ENCODE assay signal across 9 cellular contexts in genomic region chr9:36142510-36143161, GRCh38. TPM values are rescaled to one million over a fixed set of nuclear protein-coding genes. Genes with fewer than 3 reads are reported as not detected.
A peak's percentile ranks its signal among the peaks of the same experiment; 100 is the strongest.
DNase-seq lines count a peak whose midpoint lies in the region; ATAC-seq and TF ChIP-seq lines count a peak whose summit lies in the region.
"Had no signal": no experiment of that assay in that cellular context is flagged by ENCODE, and none has a peak within 500 bp of the region (broad histone marks: within the 10 kb centered on the region; RNA-seq: fewer than 3 reads in every experiment).

No MANE protein-coding gene starts in this region.

- H3K9ac ChIP-seq in mesenchymal stem cell (ENCODE audit: low read length), result peak overlapping the region; percentile 76

- peak overlapping the region; percentile 80 to 85 for H3K4me3 Mint-ChIP-seq in activated T-cell treated with anti-CD3 and anti-CD28 coated beads, Interleukin-2, amount 50 U/mL, for 72 hours

- peaks cover 8 to 10% of the 10 kb centered on the region in 2 donors for H3K9me3 Mint-ChIP-seq in activated T-cell treated with anti-CD3 and anti-CD28 coated beads, Interleukin-2, amount 50 U/mL, for 72 hours

- H3K36me3 Mint-ChIP-seq in activated T-cell treated with anti-CD3 and anti-CD28 coated beads, Interleukin-2, amount 50 U/mL, for 72 hours (ENCODE audit: insufficient read depth in 2 of 2), result peaks cover 18 to 24% of the 10 kb centered on the region in 2 donors

- no peak overlapping the region for H3K4me3 ChIP-seq in body of pancreas
- H3K4me3 ChIP-seq in mesenchymal stem cell (ENCODE audit: insufficient read depth in 1 of 2, low read depth in 1 of 2, low read length in 2 of 2), result peak overlapping the region in 1 of 2 experiments; percentile 65
- peak overlapping the region in 2 of 4 donors; percentile 31 to 32 for H3K4me3 ChIP-seq in upper lobe of left lung
- no peak overlapping the region for H3K4me3 ChIP-seq in lower leg skin (ENCODE audit: low read depth, poor library complexity, severe bottlenecking)

- peak overlapping the region in 1 of 2 experiments; percentile 45 for H2BK12ac ChIP-seq in mesenchymal stem cell (ENCODE audit: low read length in 2 of 2)

- peak overlapping the region; percentile 81 for H3K27ac Mint-ChIP-seq in activated T-cell treated with anti-CD3 and anti-CD28 coated beads, Interleukin-2, amount 50 U/mL, for 72 hours

- ATAC-seq in activated T-cell treated with anti-CD3 and anti-CD28 coated beads, Interleukin-2, amount 50 U/mL, for 72 hours (replicated peaks in 1 of 2), result no peak
- ATAC-seq in body of pancreas (peak; percentile 32), upper lobe of left lung (ENCODE audit: low FRiP score in 2 of 2) (peak; percentile 7 to 54)

- peak overlapping the region; percentile 23 for H2AK5ac ChIP-seq in mesenchymal stem cell (ENCODE audit: low read length, severe bottlenecking)

- H3K9me3 ChIP-seq in body of pancreas, result peaks cover 0 to 7% (median 0%) of the 10 kb centered on the region in 3 donors
- H3K9me3 ChIP-seq in mesenchymal stem cell (ENCODE audit: control insufficient read depth, low read length), result peaks cover 6% of the 10 kb centered on the region
- H3K9me3 ChIP-seq in upper lobe of left lung, result peaks cover 0 to 3% (median 0%) of the 10 kb centered on the region in 4 donors

- H3K36me3 ChIP-seq in body of pancreas (replicated peaks in 1 of 2; ENCODE audit: insufficient read depth in 1 of 2, low read depth in 2 of 2), result no peaks in the 10 kb centered on the region
- peaks cover 17 to 31% of the 10 kb centered on the region in 2 experiments for H3K36me3 ChIP-seq in mesenchymal stem cell (ENCODE audit: control insufficient read depth in 1 of 2, insufficient read depth in 2 of 2, low read depth in 1 of 2, low read length in 2 of 2)
- no peaks in the 10 kb centered on the region for H3K36me3 ChIP-seq in upper lobe of left lung

- H3K4me1 ChIP-seq in body of pancreas, result no peaks in the 10 kb centered on the region
- peaks cover 19% of the 10 kb centered on the region for H3K4me1 ChIP-seq in mesenchymal stem cell (ENCODE audit: control insufficient read depth, insufficient read depth, low read depth, low read length)
- H3K4me1 ChIP-seq in upper lobe of left lung, result peaks cover 52 to 75% (median 63%) of the 10 kb centered on the region in 4 donors

- 51 to 65% methylated on average over 12 of the region's 12 CpGs for WGBS in body of pancreas, 2 donors
- 78% methylated on average over 10 of the region's 12 CpGs for WGBS in mesenchymal stem cell
- 33 to 42% methylated on average over 11 to 12 of the region's 12 CpGs for WGBS in upper lobe of left lung, 2 donors
- 54 to 60% methylated on average over 12 of the region's 12 CpGs for WGBS in lower leg skin, 2 donors

- H2BK120ac ChIP-seq in mesenchymal stem cell (ENCODE audit: low read depth, low read length), result no peak overlapping the region

- no peak for TF ChIP-seq CTCF in body of pancreas (IDR thresholded peaks at IDR 0.05)
- peak in 1 of 6 experiments; percentile 5 for TF ChIP-seq CTCF in upper lobe of left lung (IDR thresholded peaks at IDR 0.05)
- TF ChIP-seq CTCF in lower leg skin (IDR thresholded peaks at IDR 0.05), result no peak

- peaks cover 43% of the 10 kb centered on the region for H3K79me1 ChIP-seq in mesenchymal stem cell (replicated peaks; ENCODE audit: low read length, poor library complexity, severe bottlenecking)

- no peak overlapping the region for H3K23ac ChIP-seq in mesenchymal stem cell (ENCODE audit: low read length in 2 of 2)

- no peak overlapping the region for H2AFZ ChIP-seq in mesenchymal stem cell (ENCODE audit: low read depth, low read length)

- H3K27ac ChIP-seq in body of pancreas (peak overlapping the region in 2 of 4 donors; percentile 54 to 72), mesenchymal stem cell (ENCODE audit: low read length, poor library complexity, severe bottlenecking) (no peak overlapping the region), upper lobe of left lung (peak overlapping the region; percentile 86 to 94 (median 90))

- H4K91ac ChIP-seq in mesenchymal stem cell (ENCODE audit: low read length), result peak overlapping the region; percentile 77

- H3K27me3 ChIP-seq in body of pancreas (no peaks in the 10 kb centered on the region), mesenchymal stem cell (ENCODE audit: control insufficient read depth in 1 of 2, insufficient read depth in 1 of 2, low read length in 2 of 2) (no peaks in the 10 kb centered on the region), upper lobe of left lung (no peaks in the 10 kb centered on the region)

- H2BK5ac ChIP-seq in mesenchymal stem cell (ENCODE audit: low read depth, low read length, poor library complexity, severe bottlenecking), result no peak overlapping the region

- peaks cover 93% of the 10 kb centered on the region for H3K4me1 Mint-ChIP-seq in activated T-cell treated with anti-CD3 and anti-CD28 coated beads, Interleukin-2, amount 50 U/mL, for 72 hours (ENCODE audit: low read depth)

- peaks cover 9% of the 10 kb centered on the region for H3K27me3 Mint-ChIP-seq in activated T-cell treated with anti-CD3 and anti-CD28 coated beads, Interleukin-2, amount 50 U/mL, for 72 hours (ENCODE audit: low read depth)

- H3K4me2 ChIP-seq in mesenchymal stem cell (ENCODE audit: low read length, poor library complexity, severe bottlenecking), result no peak overlapping the region

- TF ChIP-seq POLR2A in body of pancreas (IDR thresholded peaks at IDR 0.05), result no peak
- peak in 1 of 4 donors; percentile 27 for TF ChIP-seq POLR2A in upper lobe of left lung (IDR thresholded peaks at IDR 0.05)
- TF ChIP-seq POLR2A in lower leg skin (IDR thresholded peaks at IDR 0.05), result no peak

- peak overlapping the region in 1 of 2 experiments; percentile 64 for H3K4ac ChIP-seq in mesenchymal stem cell (ENCODE audit: low read depth in 1 of 2, low read length in 2 of 2)

- peak overlapping the region; percentile 23 to 71 for H3K18ac ChIP-seq in mesenchymal stem cell (ENCODE audit: low read depth in 1 of 2, low read length in 2 of 2)

- H2BK15ac ChIP-seq in mesenchymal stem cell (ENCODE audit: low read depth, poor library complexity, severe bottlenecking), result no peak overlapping the region

- TF ChIP-seq EP300 in upper lobe of left lung (IDR thresholded peaks at IDR 0.05), result no peak

- no peak overlapping the region for H4K8ac ChIP-seq in mesenchymal stem cell (ENCODE audit: low read length)

- DNase-seq in activated T-cell treated with anti-CD3 and anti-CD28 coated beads, Interleukin-2, amount 50 U/mL, for 72 hours, result no peak
- no peak for DNase-seq in activated T-cell treated with anti-CD3 and anti-CD28 coated beads, Interleukin-2, amount 50 U/mL, for 48 hours
- DNase-seq in body of pancreas, result no peak
- peak; percentile 60 for DNase-seq in mesenchymal stem cell
- DNase-seq in upper lobe of left lung, result no peak
- DNase-seq in lower leg skin (ENCODE audit: low spot score in 2 of 2), result no peak
- no peak for DNase-seq in dedifferentiated amniotic fluid mesenchymal stem cell (ENCODE audit: extremely low spot score)
- no peak for DNase-seq in OCI-M2 (lab: John Stamatoyannopoulos, UW; ENCODE audit: unreplicated experiment)

- H3K14ac ChIP-seq in mesenchymal stem cell (ENCODE audit: low read length in 2 of 2), result no peak overlapping the region

- intact Hi-C loops in body of pancreas (cut with DNase I), result no loop called here
- intact Hi-C loops in lower leg skin (cut with DNase I; ENCODE audit: low total_unique reads), result no loop called here

RNA-seq across cellular contexts. Expression of gene GLIPR2, which starts 6.1 kb away (rescaled TPM):
- 10 to 100 TPM; 17.7 to 22.7 TPM for total RNA-seq in activated T-cell treated with anti-CD3 and anti-CD28 coated beads, Interleukin-2, amount 50 U/mL, for 72 hours
- total RNA-seq in body of pancreas (1 to 10 TPM; 1.6 to 4.4 TPM), upper lobe of left lung (100 to 1,000 TPM in 1 of 6 donors, 10 to 100 TPM in 5; 39.6 to 131 (median 66.0) TPM), lower leg skin (10 to 100 TPM in 1 of 4 donors, 1 to 10 TPM in 3; 5.2 to 10.1 (median 6.5) TPM)
- 36.0 TPM for polyA plus RNA-seq in mesenchymal stem cell (2013, experiment 1 of 2)
- polyA plus RNA-seq in mesenchymal stem cell (2013, experiment 2 of 2), result 35.7 TPM

RNA-seq across cellular contexts. Expression of gene CCIN, which starts 26.6 kb away (rescaled TPM):
- total RNA-seq in activated T-cell treated with anti-CD3 and anti-CD28 coated beads, Interleukin-2, amount 50 U/mL, for 72 hours, result under 1 TPM in 1 of 2 donors, not detected in 1; 0.12 TPM
- total RNA-seq in body of pancreas, result not detected
- 0.01 TPM for polyA plus RNA-seq in mesenchymal stem cell (2013, experiment 1 of 2)
- polyA plus RNA-seq in mesenchymal stem cell (2013, experiment 2 of 2), result 0.04 TPM
- 1 to 10 TPM in 1 of 6 donors, under 1 TPM in 4, not detected in 1; 0.30 to 1.4 (median 0.49) TPM for total RNA-seq in upper lobe of left lung
- not detected for total RNA-seq in lower leg skin
- total RNA-seq: HT1080 had no signal

RNA-seq across cellular contexts. Expression of gene CLTA, which starts 48.1 kb away (rescaled TPM):
- total RNA-seq in activated T-cell treated with anti-CD3 and anti-CD28 coated beads, Interleukin-2, amount 50 U/mL, for 72 hours, result 10 to 100 TPM; 86.8 to 91.6 TPM
- total RNA-seq in body of pancreas (100 to 1,000 TPM in 1 of 2 donors, 10 to 100 TPM in 1; 86.7 to 145 TPM), upper lobe of left lung (100 to 1,000 TPM; 120 to 218 (median 192) TPM), lower leg skin (100 to 1,000 TPM; 162 to 240 (median 213) TPM)
- 420 TPM for polyA plus RNA-seq in mesenchymal stem cell (2013, experiment 1 of 2)
- 415 TPM for polyA plus RNA-seq in mesenchymal stem cell (2013, experiment 2 of 2)

Comparison
In these comparisons a context has a peak if more than half of its experiments do, and no peak if none do; other contexts are left out.
1. ATAC-seq: peak in body of pancreas (single experiment) and upper lobe of left lung (2 of 2); none in activated T-cell treated with anti-CD3 and anti-CD28 coated beads, Interleukin-2, amount 50 U/mL, for 72 hours (0 of 2).